ENCODE assay signal across 8 cellular contexts in genomic region chr19:56350416-56351045, GRCh38. TPM values are rescaled to one million over a fixed set of nuclear protein-coding genes. Genes with fewer than 3 reads are reported as not detected.
DNase-seq lines count a peak whose midpoint lies in the region; ATAC-seq and TF ChIP-seq lines count a peak whose summit lies in the region.

No MANE protein-coding gene starts in this region.

- no peaks in the 10 kb centered on the region for H3K4me1 ChIP-seq in upper lobe of right lung

- no peaks in the 10 kb centered on the region for H3K9me3 Mint-ChIP-seq in effector memory CD8-positive, alpha-beta T cell
- peaks cover 60% of the 10 kb centered on the region for H3K9me3 Mint-ChIP-seq in nephron progenitor cell

- H3K4me3 Mint-ChIP-seq in effector memory CD8-positive, alpha-beta T cell: no peak overlapping the region
- no peak overlapping the region for H3K4me3 Mint-ChIP-seq in nephron progenitor cell

- H3K4me3 ChIP-seq in WERI-Rb-1 (ENCODE audit: low read depth, low read length) (no peak overlapping the region), upper lobe of right lung (no peak overlapping the region)

- no peak overlapping the region for H3K27ac ChIP-seq in WERI-Rb-1
- H3K27ac ChIP-seq in upper lobe of right lung: no peak overlapping the region

- peak; percentile 37 for DNase-seq in NCI-H345 (lab: John Stamatoyannopoulos, UW)
- no peak for DNase-seq in NCI-H345 treated with DMSO at 0.1 percent for 48 hours (lab: John Stamatoyannopoulos, UW; ENCODE audit: unreplicated experiment)
- peak; percentile 24 for DNase-seq in NCI-H146 treated with DMSO at 0.1 percent for 48 hours (lab: John Stamatoyannopoulos, UW; ENCODE audit: unreplicated experiment)
- peak; percentile 46 for DNase-seq in WERI-Rb-1
- DNase-seq in effector memory CD8-positive, alpha-beta T cell: peak; percentile 40 to 51 (median 42)
- peak; percentile 51 for DNase-seq in nephron progenitor cell
- no peak for DNase-seq in upper lobe of right lung
- DNase-seq in NCI-H187 treated with DMSO at 0.1 percent for 48 hours (lab: John Stamatoyannopoulos, UW): no peak

- peaks cover 0 to 28% of the 10 kb centered on the region in 2 donors for H3K27me3 Mint-ChIP-seq in effector memory CD8-positive, alpha-beta T cell
- peaks cover 10% of the 10 kb centered on the region for H3K27me3 Mint-ChIP-seq in nephron progenitor cell (ENCODE audit: low read depth, poor library complexity)

- H3K27me3 ChIP-seq in WERI-Rb-1 (ENCODE audit: insufficient read depth, low read depth, severe bottlenecking) (no peaks in the 10 kb centered on the region), upper lobe of right lung (no peaks in the 10 kb centered on the region)

- no peaks in the 10 kb centered on the region for H3K9me3 ChIP-seq in WERI-Rb-1 (ENCODE audit: severe bottlenecking)
- H3K9me3 ChIP-seq in upper lobe of right lung: no peaks in the 10 kb centered on the region

- intact Hi-C loops in upper lobe of right lung (cut with DNase I): no loop called here

- no peaks in the 10 kb centered on the region for H3K36me3 ChIP-seq in WERI-Rb-1
- H3K36me3 ChIP-seq in upper lobe of right lung: no peaks in the 10 kb centered on the region

- H3K27ac Mint-ChIP-seq in effector memory CD8-positive, alpha-beta T cell: no peak overlapping the region
- H3K27ac Mint-ChIP-seq in nephron progenitor cell: no peak overlapping the region

- peak; percentile 61 for TF ChIP-seq CTCF in WERI-Rb-1 (IDR thresholded peaks at IDR 0.05; ENCODE audit: low read depth, low read length)
- peak; percentile 83 for TF ChIP-seq CTCF in nephron progenitor cell (IDR thresholded peaks at IDR 0.05)
- TF ChIP-seq CTCF in upper lobe of right lung (IDR thresholded peaks at IDR 0.05): peak; percentile 91

- ATAC-seq in effector memory CD8-positive, alpha-beta T cell (replicated peaks): peak; percentile 49
- peak; percentile 68 for ATAC-seq in upper lobe of right lung

- no peaks in the 10 kb centered on the region for H3K4me1 Mint-ChIP-seq in effector memory CD8-positive, alpha-beta T cell (ENCODE audit: low read depth in 2 of 2)
- no peaks in the 10 kb centered on the region for H3K4me1 Mint-ChIP-seq in nephron progenitor cell

- H3K36me3 Mint-ChIP-seq in effector memory CD8-positive, alpha-beta T cell (ENCODE audit: insufficient read depth): no peaks in the 10 kb centered on the region
- H3K36me3 Mint-ChIP-seq in nephron progenitor cell (ENCODE audit: low read depth): no peaks in the 10 kb centered on the region

RNA-seq across cellular contexts. Expression of gene ZSCAN5A, which starts 35.9 kb away (rescaled TPM):
- 14.8 TPM for total RNA-seq in upper lobe of right lung

RNA-seq across cellular contexts. Expression of gene ZNF582, which starts 42.8 kb away (rescaled TPM):
- total RNA-seq in upper lobe of right lung: 4.2 TPM

RNA-seq across cellular contexts. Expression of gene ZNF583, which starts 53.6 kb away (rescaled TPM):
- total RNA-seq in upper lobe of right lung: 9.3 TPM

Comparison
In these comparisons a context has a peak if more than half of its experiments do, and no peak if none do; other contexts are left out.
1. DNase-seq: peak in NCI-H345 (single experiment), NCI-H146 treated with DMSO at 0.1 percent for 48 hours (single experiment), WERI-Rb-1 (single experiment), effector memory CD8-positive, alpha-beta T cell (3 of 3) and nephron progenitor cell (single experiment); none in NCI-H345 treated with DMSO at 0.1 percent for 48 hours (single experiment), upper lobe of right lung (single experiment) and NCI-H187 treated with DMSO at 0.1 percent for 48 hours (single experiment).
2. Peak in every context shown above with its lines, with median percentiles within 50 percentile points of each other: CTCF ChIP-seq.